In genomic region chr6:21596379-21597242, GRCh38 we compare ENCODE assay signal across 8 cellular contexts. TPM values are rescaled to one million over a fixed set of nuclear protein-coding genes. Genes with fewer than 3 reads are reported as not detected.
DNase-seq lines count a peak whose midpoint lies in the region; ATAC-seq and TF ChIP-seq lines count a peak whose summit lies in the region.

No MANE protein-coding gene starts in this region.

- H3K9me3 ChIP-seq in adipocyte (ENCODE audit: control insufficient read depth, low read length) = no peaks in the 10 kb centered on the region
- H3K9me3 ChIP-seq in cardiac muscle cell (ENCODE audit: low read depth) = no peaks in the 10 kb centered on the region

- no peak for ATAC-seq in omental fat pad (ENCODE audit: low FRiP score)
- ATAC-seq in GM18861 (IDR thresholded peaks at IDR 0.05; ENCODE audit: unreplicated experiment) = no peak

- peak overlapping the region; percentile 89 for H3K9ac ChIP-seq in adipocyte (ENCODE audit: low read length)

- peak overlapping the region; percentile 91 for H3K27ac ChIP-seq in cardiac muscle cell

- POLR2A ChIA-PET in HEK293T (lab: Yijun Ruan, JAX) = interaction anchor here (0.6 to 4.6 kb wide), 4 partner anchors 8 to 321 kb away, joined by 3 to 38 read pairs (median 6); no protein-coding TSS in a partner anchor

- TF ChIP-seq CTCF in cardiac muscle cell (IDR thresholded peaks at IDR 0.05; ENCODE audit: low read depth, low read length) = peak; percentile 50
- TF ChIP-seq CTCF in omental fat pad (IDR thresholded peaks at IDR 0.05) = no peak

- H3K4me3 ChIP-seq in adipocyte (ENCODE audit: low read length) (peak overlapping the region; percentile 94), cardiac muscle cell (peak overlapping the region; percentile 99)

- CTCF ChIA-PET in HEK293T (lab: Yijun Ruan, JAX) = no interaction called here

- H3K27me3 ChIP-seq in adipocyte (replicated peaks; ENCODE audit: control insufficient read depth, insufficient read depth, low read length) = no peaks in the 10 kb centered on the region
- no peaks in the 10 kb centered on the region for H3K27me3 ChIP-seq in cardiac muscle cell

- DNase-seq in DMS153 (lab: John Stamatoyannopoulos, UW) (peak; percentile 55), HEK293T (ENCODE audit: extremely low spot score) (peak; percentile 16), NCI-H774 (lab: John Stamatoyannopoulos, UW) (peak; percentile 66), adipocyte (ENCODE audit: low read depth) (peak; percentile 85), cardiac muscle cell (ENCODE audit: low read depth in 1 of 2, low spot score in 1 of 2) (peak; percentile 66 to 87), omental fat pad (ENCODE audit: low spot score) (peak; percentile 32), HPDE6-E6E7 (ENCODE audit: extremely low spot score) (no peak)

- H3K36me3 ChIP-seq in adipocyte (ENCODE audit: control insufficient read depth, insufficient read depth, low read length, severe bottlenecking) (no peaks in the 10 kb centered on the region), cardiac muscle cell (no peaks in the 10 kb centered on the region)

- peaks cover 17% of the 10 kb centered on the region for H3K4me1 ChIP-seq in adipocyte (ENCODE audit: control insufficient read depth, insufficient read depth, low read length)
- H3K4me1 ChIP-seq in cardiac muscle cell (ENCODE audit: low read depth) = peaks cover 12% of the 10 kb centered on the region

TF ChIP-seq in HEK293T, 16 proteins besides CTCF, POLR2A, EP300 and RAD21:
- no peak for TF ChIP-seq TARDBP (IDR thresholded peaks at IDR 0.05)
- TF ChIP-seq SUZ12 (IDR thresholded peaks at IDR 0.05) = no peak
- no peak for TF ChIP-seq HDGF (IDR thresholded peaks at IDR 0.05; ENCODE audit: borderline replicate concordance)
- TF ChIP-seq ARNT (IDR thresholded peaks at IDR 0.05) = no peak
- no peak for TF ChIP-seq CTBP1 (IDR thresholded peaks at IDR 0.05; ENCODE audit: borderline replicate concordance)
- peak; percentile 90 for TF ChIP-seq ZNF384 (IDR thresholded peaks at IDR 0.05)
- no peak for TF ChIP-seq SP1 (IDR thresholded peaks at IDR 0.05)
- no peak for TF ChIP-seq FOXM1 (IDR thresholded peaks at IDR 0.05; ENCODE audit: borderline replicate concordance)
- TF ChIP-seq ELF4 (IDR thresholded peaks at IDR 0.05) = no peak
- no peak for TF ChIP-seq LEF1 (IDR thresholded peaks at IDR 0.05; ENCODE audit: borderline replicate concordance)
- TF ChIP-seq NFRKB (IDR thresholded peaks at IDR 0.05) = no peak
- no peak for TF ChIP-seq BHLHE40 (IDR thresholded peaks at IDR 0.05; ENCODE audit: borderline replicate concordance)
- no peak for TF ChIP-seq FOXK2 (IDR thresholded peaks at IDR 0.05)
- TF ChIP-seq L3MBTL2 (conservative IDR thresholded peaks at IDR 0.05) = no peak
- TF ChIP-seq, protein P1, sequence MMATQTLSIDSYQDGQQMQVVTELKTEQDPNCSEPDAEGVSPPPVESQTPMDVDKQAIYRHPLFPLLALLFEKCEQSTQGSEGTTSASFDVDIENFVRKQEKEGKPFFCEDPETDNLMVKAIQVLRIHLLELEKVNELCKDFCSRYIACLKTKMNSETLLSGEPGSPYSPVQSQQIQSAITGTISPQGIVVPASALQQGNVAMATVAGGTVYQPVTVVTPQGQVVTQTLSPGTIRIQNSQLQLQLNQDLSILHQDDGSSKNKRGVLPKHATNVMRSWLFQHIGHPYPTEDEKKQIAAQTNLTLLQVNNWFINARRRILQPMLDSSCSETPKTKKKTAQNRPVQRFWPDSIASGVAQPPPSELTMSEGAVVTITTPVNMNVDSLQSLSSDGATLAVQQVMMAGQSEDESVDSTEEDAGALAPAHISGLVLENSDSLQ (IDR thresholded peaks at IDR 0.05) = 0 out of 2 replicates have a peak, but pooled peaks have one; percentile 12
- no peak for TF ChIP-seq FOXA1 (IDR thresholded peaks at IDR 0.05)

RNA-seq across cellular contexts. Expression of gene SOX4, which starts 3.1 kb away (rescaled TPM):
- total RNA-seq in cardiac muscle cell (46.9 and 60.6 TPM in 2 replicates), omental fat pad (10 to 100 TPM in 2 of 4 donors, 1 to 10 TPM in 2; 6.8 to 12.1 (median 9.4) TPM)
- 29.9 and 42.2 TPM in 2 replicates for polyA plus RNA-seq in cardiac muscle cell
